13 cellular contexts compared by ENCODE assay signal in the genomic region with DNA sequence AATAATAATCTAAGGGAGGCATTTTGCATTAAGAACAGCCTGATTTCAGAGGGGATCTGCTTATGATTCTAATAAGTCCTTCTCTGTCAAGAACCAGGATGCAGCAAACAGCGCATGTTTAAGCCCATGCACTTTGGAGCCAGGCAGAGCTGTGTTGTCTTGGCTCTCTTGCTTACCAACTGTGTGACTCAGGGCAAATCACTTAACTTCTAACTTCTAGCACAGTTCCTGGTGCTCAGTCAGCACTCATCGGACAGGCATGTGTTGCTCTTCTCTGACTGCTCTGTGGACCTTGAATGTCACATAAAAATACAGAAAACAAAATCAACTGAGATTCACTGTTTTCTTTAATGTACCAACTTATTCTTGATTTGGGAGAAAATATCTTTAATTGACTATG. TPM values are rescaled to one million over a fixed set of nuclear protein-coding genes. Genes with fewer than 3 reads are reported as not detected.
A peak's percentile ranks its signal among the peaks of the same experiment; 100 is the strongest.
DNase-seq lines count a peak whose midpoint lies in the region; ATAC-seq and TF ChIP-seq lines count a peak whose summit lies in the region.
"Had no signal": no experiment of that assay in that cellular context is flagged by ENCODE, and none has a peak within 500 bp of the region (broad histone marks: within the 10 kb centered on the region; RNA-seq: fewer than 3 reads in every experiment).

No MANE protein-coding gene starts in this region.

- H3K27ac ChIP-seq in Peyer's patch (peak overlapping the region in 2 of 4 donors; percentile 63 to 72), left lung (peak overlapping the region in 1 of 2 donors; percentile 45), thoracic aorta (no peak overlapping the region)
- H3K27ac ChIP-seq: WERI-Rb-1 had no signal

- peaks cover 0 to 11% (median 0%) of the 10 kb centered on the region in 4 donors for H3K4me1 ChIP-seq in Peyer's patch
- H3K4me1 ChIP-seq in left lung, result no peaks in the 10 kb centered on the region
- H3K4me1 ChIP-seq in thoracic aorta (ENCODE audit: control insufficient read depth in 1 of 2, low read depth in 2 of 2), result peaks cover 8 to 18% of the 10 kb centered on the region in 2 donors

- H3K36me3 ChIP-seq in Peyer's patch, result no peaks in the 10 kb centered on the region
- no peaks in the 10 kb centered on the region for H3K36me3 ChIP-seq in left lung
- no peaks in the 10 kb centered on the region for H3K36me3 ChIP-seq in thoracic aorta
- H3K36me3 ChIP-seq: WERI-Rb-1 had no signal

- no peak overlapping the region for H3K4me3 ChIP-seq in Peyer's patch
- no peak overlapping the region for H3K4me3 ChIP-seq in epithelial cell of proximal tubule (ENCODE audit: low read depth, low read length)
- H3K4me3 ChIP-seq in left lung, result no peak overlapping the region
- H3K4me3 ChIP-seq in thoracic aorta, result peak overlapping the region; percentile 29

- no peak for TF ChIP-seq POLR2A in Peyer's patch (IDR thresholded peaks at IDR 0.05)

- ATAC-seq in left lung (peak; percentile 76), thoracic aorta (ENCODE audit: insufficient number of reproducible peaks, low FRiP score, low read depth) (no peak)

- intact Hi-C loops in left lung (cut with DNase I), result no loop called here

- H3K9me3 ChIP-seq in Peyer's patch (no peaks in the 10 kb centered on the region), left lung (no peaks in the 10 kb centered on the region), thoracic aorta (no peaks in the 10 kb centered on the region)

- DNase-seq in Peyer's patch (peak in 2 of 3 donors; percentile 57 to 76), epithelial cell of proximal tubule (ENCODE audit: low read depth) (peak; percentile 76), left lung (no peak), thoracic aorta (ENCODE audit: low spot score) (no peak), A172 (ENCODE audit: low spot score) (no peak), MV-4-11 (lab: John Stamatoyannopoulos, UW) (no peak), COLO668 (lab: John Stamatoyannopoulos, UW; ENCODE audit: unreplicated experiment) (no peak), GM19240 (ENCODE audit: insufficient read length, low spot score) (no peak)
- DNase-seq: activated gamma-delta T cell treated with Interleukin-2 at 50 U/mL for 16 hours, endodermal cell, mesendoderm, NCI-H187 treated with DMSO at 0.1 percent for 48 hours, WERI-Rb-1 had no signal

- TF ChIP-seq CTCF in Peyer's patch (IDR thresholded peaks at IDR 0.05) (no peak), epithelial cell of proximal tubule (conservative IDR thresholded peaks at IDR 0.05; ENCODE audit: low read depth, low read length) (no peak), left lung (IDR thresholded peaks at IDR 0.05) (no peak), thoracic aorta (IDR thresholded peaks at IDR 0.05) (no peak)

- H3K27me3 ChIP-seq in Peyer's patch (no peaks in the 10 kb centered on the region), left lung (no peaks in the 10 kb centered on the region), thoracic aorta (replicated peaks; ENCODE audit: insufficient read depth) (no peaks in the 10 kb centered on the region)

RNA-seq across cellular contexts. Expression of a gene that starts 56.4 kb away (rescaled TPM):
- 100 to 1,000 TPM in 1 of 4 donors, 10 to 100 TPM in 3; 89.9 to 116 (median 96.2) TPM for total RNA-seq in Peyer's patch
- 196 and 284 TPM in 2 replicates for total RNA-seq in epithelial cell of proximal tubule
- total RNA-seq in left lung, result 100 to 1,000 TPM; 239 to 290 TPM
- total RNA-seq in thoracic aorta, result 100 to 1,000 TPM; 225 to 257 TPM
- 227 and 277 TPM in 2 replicates for total RNA-seq in A172 (2014; rRNA removed; shearing (Covaris generic))

Comparison
In these comparisons a context has a peak if more than half of its experiments do, and no peak if none do; other contexts are left out.
1. DNase-seq: peak in Peyer's patch (2 of 3) and epithelial cell of proximal tubule (single experiment); none in left lung (0 of 2), thoracic aorta (single experiment), A172 (single experiment), MV-4-11 (single experiment), COLO668 (single experiment) and GM19240 (single experiment).